8 cellular contexts compared by ENCODE assay signal in genomic region chr9:136411358-136411757, GRCh38. TPM values are rescaled to one million over a fixed set of nuclear protein-coding genes. Genes with fewer than 3 reads are reported as not detected.
DNase-seq lines count a peak whose midpoint lies in the region; ATAC-seq, FAIRE-seq and TF ChIP-seq lines count a peak whose summit lies in the region.

No MANE protein-coding gene starts in this region.

- peak overlapping the region; percentile 92 for H3K27ac Mint-ChIP-seq in activated CD4-positive, alpha-beta T cell treated with anti-CD3 and anti-CD28 coated beads, Interleukin-2, amount 10 ng/mL, durations not matched to agents 24 days and 14 days

- H3K27me3 ChIP-seq in adipocyte (replicated peaks; ENCODE audit: control insufficient read depth, insufficient read depth, low read length) (no peaks in the 10 kb centered on the region), liver (ENCODE audit: control insufficient read depth in 4 of 4, insufficient read depth in 4 of 4, low read length in 3 of 4) (no peaks in the 10 kb centered on the region), testis (no peaks in the 10 kb centered on the region)

- no peak for ATAC-seq in GM18861 (IDR thresholded peaks at IDR 0.05; ENCODE audit: unreplicated experiment)

- FAIRE-seq in frontal cortex (lab: Jason Lieb, UNC), result no peak

- H3K9ac ChIP-seq in adipocyte (ENCODE audit: low read length), result peak overlapping the region; percentile 97
- H3K9ac ChIP-seq in liver (ENCODE audit: low read depth in 1 of 2, low read length in 2 of 2), result peak overlapping the region; percentile 73 to 85

- H3K9me3 ChIP-seq in adipocyte (ENCODE audit: control insufficient read depth, low read length) (no peaks in the 10 kb centered on the region), liver (ENCODE audit: control insufficient read depth in 4 of 4, low read length in 3 of 4) (no peaks in the 10 kb centered on the region), testis (no peaks in the 10 kb centered on the region)

- DNase-seq in activated CD4-positive, alpha-beta T cell treated with anti-CD3 and anti-CD28 coated beads, Interleukin-2, amount 10 ng/mL, durations not matched to agents 24 days and 14 days, result no peak
- no peak for DNase-seq in activated CD4-positive, alpha-beta T cell treated with anti-CD3 and anti-CD28 coated beads for 4 hours
- DNase-seq in adipocyte (ENCODE audit: low read depth) (peak; percentile 10), testis (no peak), frontal cortex (ENCODE audit: low spot score in 2 of 2) (no peak), hypothalamus (lab: John Stamatoyannopoulos, UW) (no peak)

- no peaks in the 10 kb centered on the region for H3K27me3 Mint-ChIP-seq in activated CD4-positive, alpha-beta T cell treated with anti-CD3 and anti-CD28 coated beads, Interleukin-2, amount 10 ng/mL, durations not matched to agents 24 days and 14 days

- peaks cover 30% of the 10 kb centered on the region for H3K4me1 ChIP-seq in adipocyte (ENCODE audit: control insufficient read depth, insufficient read depth, low read length)
- peaks cover 3 to 22% (median 17%) of the 10 kb centered on the region in 4 donors for H3K4me1 ChIP-seq in liver (ENCODE audit: control insufficient read depth in 4 of 4, insufficient read depth in 4 of 4, low read length in 3 of 4)
- peaks cover 15% of the 10 kb centered on the region for H3K4me1 ChIP-seq in testis

- peaks cover 37% of the 10 kb centered on the region for H3K4me1 Mint-ChIP-seq in activated CD4-positive, alpha-beta T cell treated with anti-CD3 and anti-CD28 coated beads, Interleukin-2, amount 10 ng/mL, durations not matched to agents 24 days and 14 days

- peak overlapping the region; percentile 93 for H3K4me3 Mint-ChIP-seq in activated CD4-positive, alpha-beta T cell treated with anti-CD3 and anti-CD28 coated beads, Interleukin-2, amount 10 ng/mL, durations not matched to agents 24 days and 14 days

- 33% methylated on average over 4 of the region's 4 CpGs for whole genome bisulfite sequencing in liver
- WGBS in testis, 2 donors, result 16 to 35% methylated on average over 4 of the region's 4 CpGs

- TF ChIP-seq CTCF in liver (IDR thresholded peaks at IDR 0.05; ENCODE audit: low read depth, low read length, missing input control), result no peak
- TF ChIP-seq CTCF in testis (IDR thresholded peaks at IDR 0.05), result no peak

- no peak for TF ChIP-seq RAD21 in liver (IDR thresholded peaks at IDR 0.05)

- peaks cover 56% of the 10 kb centered on the region for H3K36me3 Mint-ChIP-seq in activated CD4-positive, alpha-beta T cell treated with anti-CD3 and anti-CD28 coated beads, Interleukin-2, amount 10 ng/mL, durations not matched to agents 24 days and 14 days (ENCODE audit: low read depth)

- no peaks in the 10 kb centered on the region for H3K9me3 Mint-ChIP-seq in activated CD4-positive, alpha-beta T cell treated with anti-CD3 and anti-CD28 coated beads, Interleukin-2, amount 10 ng/mL, durations not matched to agents 24 days and 14 days

- intact Hi-C loops in activated CD4-positive, alpha-beta T cell treated with anti-CD3 and anti-CD28 coated beads, Interleukin-2, amount 10 ng/mL, durations not matched to agents 24 days and 14 days (cut with micrococcal nuclease), result loop anchor here (2.0 to 5.0 kb wide), 3 partner anchors 27 to 164 kb away; partner anchors contain the start of genes INPP5E, NOTCH1 and QSOX2
- intact Hi-C loops in testis (cut with DNase I; ENCODE audit: low total_unique reads), result no loop called here

- TF ChIP-seq POLR2A in testis (IDR thresholded peaks at IDR 0.05), result no peak

- H3K36me3 ChIP-seq in adipocyte (ENCODE audit: control insufficient read depth, insufficient read depth, low read length, severe bottlenecking) (peaks cover 54% of the 10 kb centered on the region), liver (ENCODE audit: control insufficient read depth in 4 of 4, insufficient read depth in 3 of 4, low read depth in 1 of 4, low read length in 3 of 4) (peaks cover 13 to 47% (median 24%) of the 10 kb centered on the region in 4 donors), testis (ENCODE audit: low read depth, missing control alignments) (no peaks in the 10 kb centered on the region)

- H3K27ac ChIP-seq in liver (ENCODE audit: low read depth in 1 of 2, low read length in 2 of 2) (peak overlapping the region; percentile 82 to 88), testis (peak overlapping the region in 1 of 2 donors; percentile 85)

- peak overlapping the region; percentile 98 for H3K4me3 ChIP-seq in adipocyte (ENCODE audit: low read length)
- peak overlapping the region; percentile 75 to 95 (median 88) for H3K4me3 ChIP-seq in liver (ENCODE audit: low read depth in 1 of 3, low read length in 3 of 3)
- H3K4me3 ChIP-seq in testis, result peak overlapping the region; percentile 90 to 99

TF ChIP-seq in liver, 16 proteins besides CTCF, POLR2A, EP300 and RAD21 (continues in another document):
- no peak for TF ChIP-seq RXRA (IDR thresholded peaks at IDR 0.05)
- no peak for TF ChIP-seq HNF4G (IDR thresholded peaks at IDR 0.05)
- TF ChIP-seq NR2F2 (IDR thresholded peaks at IDR 0.05), result no peak
- TF ChIP-seq TAF1 (conservative IDR thresholded peaks at IDR 0.05), result no peak
- no peak for TF ChIP-seq JUND (IDR thresholded peaks at IDR 0.05)
- TF ChIP-seq SP1 (IDR thresholded peaks at IDR 0.05), result no peak
- no peak for TF ChIP-seq ATF3 (IDR thresholded peaks at IDR 0.05)
- no peak for TF ChIP-seq GABPA (IDR thresholded peaks at IDR 0.05 in 1 of 2, conservative IDR thresholded peaks at IDR 0.05 in 1 of 2)
- TF ChIP-seq YY1 (IDR thresholded peaks at IDR 0.05), result no peak
- no peak for TF ChIP-seq HNF4A (conservative IDR thresholded peaks at IDR 0.05)
- TF ChIP-seq ZBTB33 (IDR thresholded peaks at IDR 0.05), result no peak
- no peak for TF ChIP-seq FOXA1 (IDR thresholded peaks at IDR 0.05)

RNA-seq across cellular contexts. Expression of gene PMPCA, which starts 0.9 kb away (rescaled TPM):
- total RNA-seq in activated CD4-positive, alpha-beta T cell treated with anti-CD3 and anti-CD28 coated beads, Interleukin-2, amount 10 ng/mL, durations not matched to agents 24 days and 14 days, result 114 and 124 TPM in 2 replicates
- total RNA-seq in liver, result 10 to 100 TPM; 27.0 to 39.5 TPM
- polyA plus RNA-seq in liver, result 10 to 100 TPM; 43.7 to 75.6 TPM
- total RNA-seq in testis, result 10 to 100 TPM; 66.7 to 69.8 TPM
- 78.4 TPM for polyA plus RNA-seq in testis (ENCODE audit: insufficient read depth, low read depth, low replicate concordance)
- total RNA-seq in frontal cortex, result 26.1 TPM

RNA-seq across cellular contexts. Expression of gene ENTR1, which starts 0.9 kb away (rescaled TPM):
- 56.4 and 60.0 TPM in 2 replicates for total RNA-seq in activated CD4-positive, alpha-beta T cell treated with anti-CD3 and anti-CD28 coated beads, Interleukin-2, amount 10 ng/mL, durations not matched to agents 24 days and 14 days
- 10 to 100 TPM; 11.0 to 25.6 TPM for total RNA-seq in liver
- polyA plus RNA-seq in liver, result 10 to 100 TPM; 12.7 to 28.1 TPM
- total RNA-seq in testis, result 10 to 100 TPM; 61.7 to 64.3 TPM
- 69.1 TPM for polyA plus RNA-seq in testis (ENCODE audit: insufficient read depth, low read depth, low replicate concordance)
- 20.0 TPM for total RNA-seq in frontal cortex

RNA-seq across cellular contexts. Expression of gene SNAPC4, which starts 11.4 kb away (rescaled TPM):
- total RNA-seq in activated CD4-positive, alpha-beta T cell treated with anti-CD3 and anti-CD28 coated beads, Interleukin-2, amount 10 ng/mL, durations not matched to agents 24 days and 14 days, result 27.3 and 28.0 TPM in 2 replicates
- 1 to 10 TPM; 2.3 to 4.2 TPM for total RNA-seq in liver
- 1 to 10 TPM in 1 of 2 donors, under 1 TPM in 1; 0.75 to 3.9 TPM for polyA plus RNA-seq in liver
- total RNA-seq in testis, result 10 to 100 TPM; 29.5 to 35.9 TPM
- polyA plus RNA-seq in testis (ENCODE audit: insufficient read depth, low read depth, low replicate concordance), result 21.2 TPM
- total RNA-seq in frontal cortex, result 5.7 TPM

RNA-seq across cellular contexts. Expression of gene INPP5E, which starts 28.3 kb away (rescaled TPM):
- 19.6 and 20.6 TPM in 2 replicates for total RNA-seq in activated CD4-positive, alpha-beta T cell treated with anti-CD3 and anti-CD28 coated beads, Interleukin-2, amount 10 ng/mL, durations not matched to agents 24 days and 14 days
- total RNA-seq in liver, result 1 to 10 TPM; 3.1 to 3.3 TPM
- 1 to 10 TPM; 1.0 to 2.7 TPM for polyA plus RNA-seq in liver
- total RNA-seq in testis, result 10 to 100 TPM; 32.2 to 38.0 TPM
- polyA plus RNA-seq in testis (ENCODE audit: insufficient read depth, low read depth, low replicate concordance), result 22.1 TPM
- total RNA-seq in frontal cortex, result 10.2 TPM

RNA-seq across cellular contexts. Expression of gene CARD9, which starts 37.9 kb away (rescaled TPM):
- total RNA-seq in activated CD4-positive, alpha-beta T cell treated with anti-CD3 and anti-CD28 coated beads, Interleukin-2, amount 10 ng/mL, durations not matched to agents 24 days and 14 days, result 7.8 and 9.2 TPM in 2 replicates
- total RNA-seq in liver (1 to 10 TPM; 3.1 to 5.3 TPM), testis (1 to 10 TPM; 3.5 to 3.7 TPM), frontal cortex (0.41 TPM)
- polyA plus RNA-seq in liver (1 to 10 TPM in 1 of 2 donors, under 1 TPM in 1; 0.25 to 1.3 TPM), testis (ENCODE audit: insufficient read depth, low read depth, low replicate concordance) (1.8 TPM)
